Comparison of ENCODE assay signal across 8 cellular contexts in genomic region chr19:12939908-12940533, GRCh38. TPM values are rescaled to one million over a fixed set of nuclear protein-coding genes. Genes with fewer than 3 reads are reported as not detected.
DNase-seq lines count a peak whose midpoint lies in the region; ATAC-seq and TF ChIP-seq lines count a peak whose summit lies in the region.

No MANE protein-coding gene starts in this region.

- peaks cover 83% of the 10 kb centered on the region for H3F3A ChIP-seq in SU-DHL-6 (ENCODE audit: insufficient read depth)

- DNase-seq in GM12865 (ENCODE audit: low read depth) (no peak), fibroblast of lung (ENCODE audit: low read depth in 2 of 2) (no peak), retinal pigment epithelial cell (ENCODE audit: low read depth) (no peak), NK-92 (lab: John Stamatoyannopoulos, UW; ENCODE audit: unreplicated experiment) (no peak), iPS-NIHi11 (ENCODE audit: low spot score) (no peak)

- peak overlapping the region; percentile 76 for H3K4me3 ChIP-seq in GM12865 (ENCODE audit: low read depth, low read length)
- peak overlapping the region; percentile 73 for H3K4me3 ChIP-seq in SU-DHL-6 (ENCODE audit: insufficient read depth, low read length, poor library complexity, severe bottlenecking)
- peak overlapping the region; percentile 94 to 99 (median 98) for H3K4me3 ChIP-seq in fibroblast of lung (replicated peaks in 1 of 4; ENCODE audit: control extremely low read depth in 1 of 4, insufficient read depth in 1 of 4, low read depth in 3 of 4, low read length in 4 of 4)
- H3K4me3 ChIP-seq in retinal pigment epithelial cell (ENCODE audit: low read length) = peak overlapping the region; percentile 84

- H3K9me2 ChIP-seq in SU-DHL-6 (replicated peaks; ENCODE audit: insufficient read depth, low read length) = no peaks in the 10 kb centered on the region

- H3K27ac ChIP-seq in SU-DHL-6 (ENCODE audit: low read depth, low read length) = peak overlapping the region; percentile 69
- H3K27ac ChIP-seq in fibroblast of lung (ENCODE audit: insufficient read depth, low read length) = peak overlapping the region; percentile 29

- peaks cover 14% of the 10 kb centered on the region for H4K20me1 ChIP-seq in SU-DHL-6 (ENCODE audit: low read depth, low read length)
- H4K20me1 ChIP-seq in fibroblast of lung (ENCODE audit: control insufficient read depth, extremely low read depth, insufficient read depth, low read length) = peaks cover 2% of the 10 kb centered on the region

- H2AFZ ChIP-seq in SU-DHL-6 (ENCODE audit: low read depth, low read length, severe bottlenecking) (no peak overlapping the region), fibroblast of lung (ENCODE audit: low read length) (no peak overlapping the region)

- H3K27me3 ChIP-seq in SU-DHL-6 (ENCODE audit: low read length) = no peaks in the 10 kb centered on the region
- H3K27me3 ChIP-seq in fibroblast of lung (ENCODE audit: control insufficient read depth, insufficient read depth, low read length) = no peaks in the 10 kb centered on the region

- TF ChIP-seq CTCF in GM12865 (IDR thresholded peaks at IDR 0.05; ENCODE audit: insufficient read depth, low read depth, low read length, missing control alignments) (no peak), SU-DHL-6 (IDR thresholded peaks at IDR 0.05; ENCODE audit: insufficient read depth, low read length, poor library complexity, severe bottlenecking) (no peak), fibroblast of lung (conservative IDR thresholded peaks at IDR 0.05 in 1 of 2, IDR thresholded peaks at IDR 0.05 in 1 of 2; ENCODE audit: low read depth in 1 of 2, low read length in 2 of 2) (no peak), retinal pigment epithelial cell (conservative IDR thresholded peaks at IDR 0.05; ENCODE audit: low read depth, low read length) (no peak)

- ATAC-seq in GM21717 (IDR thresholded peaks at IDR 0.05; ENCODE audit: unreplicated experiment) = no peak
- ATAC-seq in HG03378 (IDR thresholded peaks at IDR 0.05; ENCODE audit: unreplicated experiment) = no peak

- peak overlapping the region; percentile 98 for H3K9ac ChIP-seq in SU-DHL-6 (ENCODE audit: low read length)
- peak overlapping the region; percentile 33 for H3K9ac ChIP-seq in fibroblast of lung (ENCODE audit: insufficient read depth, low read length)

- H3K4me2 ChIP-seq in SU-DHL-6 (ENCODE audit: low read depth, low read length, poor library complexity, severe bottlenecking) = peak overlapping the region; percentile 85
- peak overlapping the region; percentile 89 for H3K4me2 ChIP-seq in fibroblast of lung (ENCODE audit: extremely low read depth, insufficient read depth, low read length)

- H3K79me2 ChIP-seq in SU-DHL-6 (ENCODE audit: insufficient read depth, low read length) (peaks cover 28% of the 10 kb centered on the region), fibroblast of lung (ENCODE audit: control insufficient read depth, insufficient read depth, low read length) (peaks cover 46% of the 10 kb centered on the region)

- H3K9me3 ChIP-seq in SU-DHL-6 (ENCODE audit: insufficient read depth, low read length) (no peaks in the 10 kb centered on the region), fibroblast of lung (ENCODE audit: control insufficient read depth, insufficient read depth, low read depth, low read length) (no peaks in the 10 kb centered on the region)

- H3K36me3 ChIP-seq in SU-DHL-6 (ENCODE audit: low read length) (peaks cover 34% of the 10 kb centered on the region), fibroblast of lung (ENCODE audit: control insufficient read depth, insufficient read depth, low read length) (peaks cover 32% of the 10 kb centered on the region)

- peaks cover 22% of the 10 kb centered on the region for H3K4me1 ChIP-seq in fibroblast of lung (ENCODE audit: control insufficient read depth, extremely low read depth, insufficient read depth, low read length)

RNA-seq across cellular contexts. Expression of gene CALR, which starts 1.6 kb away (rescaled TPM):
- total RNA-seq in fibroblast of lung = 839 and 1,447 TPM in 2 replicates
- polyA plus RNA-seq in fibroblast of lung = 2,698 and 2,757 TPM in 2 replicates
- polyA plus RNA-seq in fibroblast of lung (2012) = 1,925 and 2,136 TPM in 2 replicates
- 2,089 and 2,615 TPM in 2 replicates for polyA minus RNA-seq in fibroblast of lung (ENCODE audit: low replicate concordance)

RNA-seq across cellular contexts. Expression of gene RAD23A, which starts 5.6 kb away (rescaled TPM):
- 51.1 and 72.2 TPM in 2 replicates for total RNA-seq in fibroblast of lung
- 46.2 and 62.5 TPM in 2 replicates for polyA plus RNA-seq in fibroblast of lung
- 96.7 and 122 TPM in 2 replicates for polyA plus RNA-seq in fibroblast of lung (2012)
- 171 and 199 TPM in 2 replicates for polyA minus RNA-seq in fibroblast of lung (ENCODE audit: low replicate concordance)

RNA-seq across cellular contexts. Expression of gene FARSA, which starts 6.5 kb away (rescaled TPM):
- total RNA-seq in fibroblast of lung = 38.6 and 49.6 TPM in 2 replicates
- 23.5 and 37.9 TPM in 2 replicates for polyA plus RNA-seq in fibroblast of lung
- 50.8 and 82.0 TPM in 2 replicates for polyA plus RNA-seq in fibroblast of lung (2012)
- polyA minus RNA-seq in fibroblast of lung (ENCODE audit: low replicate concordance) = 110 and 196 TPM in 2 replicates

RNA-seq across cellular contexts. Expression of gene GADD45GIP1, which starts 17.0 kb away (rescaled TPM):
- total RNA-seq in fibroblast of lung = 17.7 and 19.7 TPM in 2 replicates
- 19.5 and 28.2 TPM in 2 replicates for polyA plus RNA-seq in fibroblast of lung
- 51.3 and 70.6 TPM in 2 replicates for polyA plus RNA-seq in fibroblast of lung (2012)
- 2.0 and 6.3 TPM in 2 replicates for polyA minus RNA-seq in fibroblast of lung (ENCODE audit: low replicate concordance)

RNA-seq across cellular contexts. Expression of gene SYCE2, which starts 20.9 kb away (rescaled TPM):
- not detected in 2 replicates for total RNA-seq in fibroblast of lung
- polyA plus RNA-seq in fibroblast of lung = 0.19 and 0.40 TPM in 2 replicates
- polyA plus RNA-seq in fibroblast of lung (2012) = 0.31 and 0.50 TPM in 2 replicates
- not detected in 2 replicates for polyA minus RNA-seq in fibroblast of lung (ENCODE audit: low replicate concordance)
